1 cellular context compared by ENCODE assay signal in genomic region chr14:22842211-22843122, GRCh38.
TF ChIP-seq lines count a peak whose summit lies in the region.

No MANE protein-coding gene starts in this region.

TF ChIP-seq in H1, 55 proteins besides CTCF, POLR2A, EP300 and RAD21:
- TF ChIP-seq YY1 (IDR thresholded peaks at IDR 0.05; ENCODE audit: low read depth, low read length) (no peak), PHF8 (conservative IDR thresholded peaks at IDR 0.05; ENCODE audit: low read depth, low read length) (no peak), BRCA1 (IDR thresholded peaks at IDR 0.05; ENCODE audit: low read depth, low read length) (no peak), KDM1A (IDR thresholded peaks at IDR 0.05; ENCODE audit: borderline replicate concordance, low read length) (no peak), GABPA (IDR thresholded peaks at IDR 0.05; ENCODE audit: borderline replicate concordance, insufficient read depth, low read length) (no peak), RNF2 (IDR thresholded peaks at IDR 0.05; ENCODE audit: borderline replicate concordance, low read depth, low read length, missing control alignments, poor library complexity, severe bottlenecking) (no peak), CHD1 (IDR thresholded peaks at IDR 0.05; ENCODE audit: low read depth, low read length) (no peak), CHD7 (IDR thresholded peaks at IDR 0.05; ENCODE audit: insufficient replicate concordance, low read length) (no peak), HDAC2 (IDR thresholded peaks at IDR 0.05; ENCODE audit: borderline replicate concordance in 1 of 2, low read depth in 2 of 2, low read length in 2 of 2) (no peak), TEAD4 (IDR thresholded peaks at IDR 0.05; ENCODE audit: low read depth, low read length) (no peak), CBX5 (IDR thresholded peaks at IDR 0.05; ENCODE audit: low read depth, low read length) (no peak), SUZ12 (IDR thresholded peaks at IDR 0.05; ENCODE audit: low read length) (no peak), BACH1 (IDR thresholded peaks at IDR 0.05; ENCODE audit: low read length) (no peak), TAF7 (optimal IDR thresholded peaks at IDR 0.05; ENCODE audit: borderline replicate concordance, low read depth, low read length) (no peak), CREB1 (IDR thresholded peaks at IDR 0.05) (no peak), SP1 (IDR thresholded peaks at IDR 0.05; ENCODE audit: low read depth, low read length) (no peak), RBBP5 (IDR thresholded peaks at IDR 0.05; ENCODE audit: borderline replicate concordance, low read depth, low read length) (no peak), BCL11A (IDR thresholded peaks at IDR 0.05; ENCODE audit: low read depth in 2 of 2, low read length in 2 of 2) (no peak), CBX8 (IDR thresholded peaks at IDR 0.05; ENCODE audit: borderline replicate concordance, low read depth, low read length) (no peak), USF2 (IDR thresholded peaks at IDR 0.05; ENCODE audit: low read length) (no peak)
TF ChIP-seq in H1: peak in this region for 0.
